ENCODE assay signal across 20 cellular contexts in the genomic region with DNA sequence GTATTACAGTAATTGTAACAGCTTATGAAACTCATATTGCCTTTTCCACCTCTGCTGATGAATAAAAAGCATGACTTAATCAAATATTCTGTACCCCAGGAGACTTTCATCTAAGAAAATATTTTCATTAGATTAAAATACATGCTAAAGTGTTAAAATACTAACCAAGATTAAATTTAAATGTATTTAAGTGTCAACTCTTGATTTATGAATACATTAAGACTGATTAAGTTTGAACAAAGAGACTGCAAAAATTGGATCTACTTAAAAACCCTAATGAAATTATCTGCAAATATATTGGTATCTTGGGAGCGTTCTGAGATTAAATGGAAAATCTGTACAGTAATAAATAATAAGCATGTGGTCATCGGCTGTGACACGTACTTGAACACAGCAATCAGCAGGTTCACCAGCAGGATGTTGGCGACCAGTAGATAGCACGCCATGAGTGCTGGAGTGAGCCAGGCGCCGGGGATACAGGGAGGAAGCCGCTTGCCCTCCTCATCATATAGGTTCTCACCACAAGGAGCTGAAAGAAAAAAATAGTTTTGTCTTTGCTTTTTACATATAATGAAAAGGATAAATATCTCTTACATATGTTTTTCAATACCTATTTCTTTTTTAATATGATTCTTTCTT. TPM values are rescaled to one million over a fixed set of nuclear protein-coding genes. Genes with fewer than 3 reads are reported as not detected.
DNase-seq lines count a peak whose midpoint lies in the region; ATAC-seq, FAIRE-seq and TF ChIP-seq lines count a peak whose summit lies in the region.
"Had no signal": no experiment of that assay in that cellular context is flagged by ENCODE, and none has a peak within 500 bp of the region (broad histone marks: within the 10 kb centered on the region; RNA-seq: fewer than 3 reads in every experiment).

No MANE protein-coding gene starts in this region.

- no peak overlapping the region for H2BK15ac ChIP-seq in mesenchymal stem cell (ENCODE audit: low read depth, poor library complexity, severe bottlenecking)
- H2BK15ac ChIP-seq in mesendoderm (replicated peaks; ENCODE audit: low read depth): no peak overlapping the region

- H3K23ac ChIP-seq in mesenchymal stem cell (ENCODE audit: low read length in 2 of 2) (no peak overlapping the region), mesendoderm (ENCODE audit: low read length) (no peak overlapping the region)

- H2AK5ac ChIP-seq in mesenchymal stem cell (ENCODE audit: low read length, severe bottlenecking) (peak overlapping the region; percentile 39), mesendoderm (ENCODE audit: low read length) (no peak overlapping the region)

- no peak overlapping the region for H2AFZ ChIP-seq in SK-N-SH (ENCODE audit: low read depth)
- no peak overlapping the region for H2AFZ ChIP-seq in K562 (ENCODE audit: low read depth, low read length)
- H2AFZ ChIP-seq in mesenchymal stem cell (ENCODE audit: low read depth, low read length): no peak overlapping the region

- no peak overlapping the region for H3K9ac ChIP-seq in SK-N-SH
- H3K9ac ChIP-seq in K562 (ENCODE audit: insufficient read depth in 1 of 2, low read depth in 2 of 2, low read length in 2 of 2): no peak overlapping the region
- no peak overlapping the region for H3K9ac ChIP-seq in mesenchymal stem cell (ENCODE audit: low read length)
- no peak overlapping the region for H3K9ac ChIP-seq in mesendoderm (ENCODE audit: low read length)
- H3K9ac ChIP-seq: KMS-11 had no signal

- WGBS in SK-N-SH (ENCODE audit: low lambda C conversion rate): 72% methylated on average over 8 of the region's 8 CpGs
- 0% methylated on average over 8 of the region's 8 CpGs for WGBS in K562 (ENCODE audit: insufficient coverage, low coverage, missing lambda C conversion rate)
- 93% methylated on average over 5 of the region's 8 CpGs for WGBS in mesenchymal stem cell
- WGBS in mesendoderm (ENCODE audit: extremely low coverage, insufficient coverage, low lambda C conversion rate): no CpG with 5 or more reads among the region's 8 CpGs

- TF ChIP-seq RAD21 in SK-N-SH (IDR thresholded peaks at IDR 0.05; ENCODE audit: low read length) (no peak), K562 (CRISPR knock-in tag; conservative IDR thresholded peaks at IDR 0.05 in 1 of 2, IDR thresholded peaks at IDR 0.05 in 1 of 2) (no peak)

- H4K20me1 ChIP-seq in SK-N-SH (ENCODE audit: insufficient read depth): no peaks in the 10 kb centered on the region
- H4K20me1 ChIP-seq in K562 (replicated peaks; ENCODE audit: control insufficient read depth, insufficient read depth, low read length): no peaks in the 10 kb centered on the region

- no peaks in the 10 kb centered on the region for H3K9me3 ChIP-seq in SK-N-SH
- H3K9me3 ChIP-seq in K562 (replicated peaks; ENCODE audit: control insufficient read depth, insufficient read depth, low read depth, low read length): no peaks in the 10 kb centered on the region
- H3K9me3 ChIP-seq in mesenchymal stem cell (ENCODE audit: control insufficient read depth, low read length): no peaks in the 10 kb centered on the region
- no peaks in the 10 kb centered on the region for H3K9me3 ChIP-seq in effector memory CD4-positive, alpha-beta T cell (ENCODE audit: control insufficient read depth, low read length)
- H3K9me3 ChIP-seq: HAP-1 had no signal

- H2BK5ac ChIP-seq in mesenchymal stem cell (ENCODE audit: low read depth, low read length, poor library complexity, severe bottlenecking) (no peak overlapping the region), mesendoderm (ENCODE audit: low read length) (no peak overlapping the region)

- H3K4me2 ChIP-seq in SK-N-SH (no peak overlapping the region), K562 (ENCODE audit: insufficient read depth, low read length) (no peak overlapping the region), mesenchymal stem cell (ENCODE audit: low read length, poor library complexity, severe bottlenecking) (no peak overlapping the region), mesendoderm (ENCODE audit: low read length) (no peak overlapping the region)
- H3K4me2 ChIP-seq: KMS-11 had no signal

- no peak overlapping the region for H3K4ac ChIP-seq in mesenchymal stem cell (ENCODE audit: low read depth in 1 of 2, low read length in 2 of 2)
- no peak overlapping the region for H3K4ac ChIP-seq in mesendoderm (ENCODE audit: low read depth, low read length)

- H2BK12ac ChIP-seq in mesenchymal stem cell (ENCODE audit: low read length in 2 of 2): no peak overlapping the region

- H3K9me2 ChIP-seq in SK-N-SH: no peaks in the 10 kb centered on the region

- no peaks in the 10 kb centered on the region for H3K79me2 ChIP-seq in SK-N-SH (ENCODE audit: insufficient read depth)
- H3K79me2 ChIP-seq in K562 (ENCODE audit: control insufficient read depth, insufficient read depth, low read length): no peaks in the 10 kb centered on the region
- H3K79me2 ChIP-seq in mesendoderm (ENCODE audit: control insufficient read depth, insufficient read depth, low read length): no peaks in the 10 kb centered on the region

- no peaks in the 10 kb centered on the region for H3K79me1 ChIP-seq in mesenchymal stem cell (replicated peaks; ENCODE audit: low read length, poor library complexity, severe bottlenecking)
- no peaks in the 10 kb centered on the region for H3K79me1 ChIP-seq in mesendoderm (ENCODE audit: low read length)

- BruUV-seq in K562 (replicated peaks; lab: Mats Ljungman, UMichigan): no TSS peak

- peaks cover 20% of the 10 kb centered on the region for H3F3A ChIP-seq in SK-N-SH (replicated peaks; ENCODE audit: insufficient read depth)

- H3K18ac ChIP-seq in mesenchymal stem cell (ENCODE audit: low read depth in 1 of 2, low read length in 2 of 2): no peak overlapping the region
- H3K18ac ChIP-seq in mesendoderm (ENCODE audit: low read length): no peak overlapping the region

- H3K56ac ChIP-seq in mesendoderm (ENCODE audit: low read length): no peak overlapping the region

- no peak for TF ChIP-seq CTCF in SK-N-SH (IDR thresholded peaks at IDR 0.05)
- no peak for TF ChIP-seq CTCF in K562 (IDR thresholded peaks at IDR 0.05 in 2 of 3, conservative IDR thresholded peaks at IDR 0.05 in 1 of 3; ENCODE audit: insufficient read depth in 2 of 3, low read depth in 1 of 3, low read length in 3 of 3)

- H3K9me1 ChIP-seq in K562 (ENCODE audit: control insufficient read depth, insufficient read depth, low read length): no peaks in the 10 kb centered on the region

- TF ChIP-seq POLR2A in K562 (conservative IDR thresholded peaks at IDR 0.05): no peak

- DNase-seq in CMK (ENCODE audit: low read depth) (peak; percentile 25), SK-N-SH (peak; percentile 36), K562 (ENCODE audit: extremely low read depth in 1 of 4, low spot score in 3 of 4) (no peak), mesenchymal stem cell (no peak), urothelium cell line (ENCODE audit: low spot score) (no peak), mesendoderm (no peak)
- no peak for DNase-seq in effector memory CD4-positive, alpha-beta T cell
- no peak for DNase-seq in stimulated activated naive CD4-positive, alpha-beta T cell (lab: John Stamatoyannopoulos, UW)
- DNase-seq: C1 segment of cervical spinal cord; CD8-positive, alpha-beta memory T cell; NCI-H1417 treated with DMSO at 0.1 percent for 48 hours; NCI-H187 treated with DMSO at 0.1 percent for 48 hours; NCI-H2227 treated with DMSO at 0.1 percent for 48 hours; NCI-H510A treated with DMSO at 0.1 percent for 48 hours; PC-3 had no signal

- H4K8ac ChIP-seq in mesenchymal stem cell (ENCODE audit: low read length): no peak overlapping the region
- no peak overlapping the region for H4K8ac ChIP-seq in mesendoderm (ENCODE audit: low read depth, low read length)

- TF ChIP-seq EP300 in SK-N-SH (IDR thresholded peaks at IDR 0.05; ENCODE audit: borderline replicate concordance in 1 of 2, low read depth in 1 of 2, low read length in 1 of 2): no peak
- no peak for TF ChIP-seq EP300 in K562 (IDR thresholded peaks at IDR 0.05; ENCODE audit: low read length)

- H3K36me3 ChIP-seq in SK-N-SH (replicated peaks in 1 of 2; ENCODE audit: control insufficient read depth in 1 of 2, insufficient read depth in 2 of 2, low read length in 1 of 2): no peaks in the 10 kb centered on the region
- no peaks in the 10 kb centered on the region for H3K36me3 ChIP-seq in K562 (ENCODE audit: control insufficient read depth, insufficient read depth, low read length)
- no peaks in the 10 kb centered on the region for H3K36me3 ChIP-seq in mesenchymal stem cell (ENCODE audit: control insufficient read depth in 1 of 2, insufficient read depth in 2 of 2, low read depth in 1 of 2, low read length in 2 of 2)
- no peaks in the 10 kb centered on the region for H3K36me3 ChIP-seq in effector memory CD4-positive, alpha-beta T cell (ENCODE audit: control insufficient read depth, insufficient read depth, low read length)
- H3K36me3 ChIP-seq in mesendoderm (ENCODE audit: control insufficient read depth, insufficient read depth, low read length): no peaks in the 10 kb centered on the region
- H3K36me3 ChIP-seq: HAP-1 had no signal

- H3K27me3 ChIP-seq in SK-N-SH (ENCODE audit: insufficient read depth) (no peaks in the 10 kb centered on the region), K562 (ENCODE audit: control insufficient read depth in 2 of 2, insufficient read depth in 2 of 2, low read length in 2 of 2) (peaks cover 8 to 9% of the 10 kb centered on the region in 2 experiments; a peak in 3 of 5 replicates), mesenchymal stem cell (ENCODE audit: control insufficient read depth in 1 of 2, insufficient read depth in 1 of 2, low read length in 2 of 2) (no peaks in the 10 kb centered on the region), mesendoderm (ENCODE audit: insufficient read depth, low read length, poor library complexity) (no peaks in the 10 kb centered on the region)
- no peaks in the 10 kb centered on the region for H3K27me3 ChIP-seq in effector memory CD4-positive, alpha-beta T cell (replicated peaks; ENCODE audit: control insufficient read depth, insufficient read depth, low read length, poor library complexity, severe bottlenecking)

- POLR2A ChIA-PET in SK-N-SH (lab: Yijun Ruan, JAX) (no interaction called here), K562 (lab: Yijun Ruan, JAX) (no interaction called here)

- H3K27ac ChIP-seq in SK-N-SH (ENCODE audit: low read depth in 2 of 2, low read length in 1 of 2) (no peak overlapping the region), K562 (ENCODE audit: extremely low read depth, low read depth, low read length) (no peak overlapping the region), mesenchymal stem cell (ENCODE audit: low read length, poor library complexity, severe bottlenecking) (no peak overlapping the region), mesendoderm (ENCODE audit: low read depth, low read length) (no peak overlapping the region)
- no peak overlapping the region for H3K27ac ChIP-seq in effector memory CD4-positive, alpha-beta T cell (ENCODE audit: insufficient read depth, low read length, poor library complexity, severe bottlenecking)
- H3K27ac ChIP-seq: KMS-11, RWPE1 had no signal

- H4K91ac ChIP-seq in mesenchymal stem cell (ENCODE audit: low read length): no peak overlapping the region

- FAIRE-seq in K562 (lab: Jason Lieb, UNC) (no peak), urothelium cell line (lab: Jason Lieb, UNC) (no peak)
- FAIRE-seq: A204.1, D721Med had no signal

- ATAC-seq in K562: peak; percentile 65; the same call in 1 of the 3 replicates
- ATAC-seq: PC-3 had no signal

- H4K5ac ChIP-seq in mesendoderm (ENCODE audit: low read length): no peak overlapping the region

- H2BK120ac ChIP-seq in mesenchymal stem cell (ENCODE audit: low read depth, low read length) (no peak overlapping the region), mesendoderm (ENCODE audit: low read depth, low read length) (no peak overlapping the region)

- no peak overlapping the region for H3K14ac ChIP-seq in mesenchymal stem cell (ENCODE audit: low read length in 2 of 2)

- H3K4me3 ChIP-seq in SK-N-SH (ENCODE audit: low read depth in 2 of 2, low read length in 1 of 2): no peak overlapping the region
- H3K4me3 ChIP-seq in K562: no peak overlapping the region
- H3K4me3 ChIP-seq in mesenchymal stem cell (ENCODE audit: insufficient read depth in 1 of 2, low read depth in 1 of 2, low read length in 2 of 2): no peak overlapping the region
- H3K4me3 ChIP-seq in effector memory CD4-positive, alpha-beta T cell (ENCODE audit: insufficient read depth, low read depth, low read length, poor library complexity, severe bottlenecking): no peak overlapping the region
- H3K4me3 ChIP-seq in mesendoderm (ENCODE audit: low read length): no peak overlapping the region
- H3K4me3 ChIP-seq: HAP-1 had no signal

- in situ Hi-C loops in K562 (cut with MboI): no loop called here

- intact Hi-C loops in K562 (cut with micrococcal nuclease): loop anchor here (5.0 kb wide), 1 partner anchor 49 kb away; no protein-coding TSS in a partner anchor

- CTCF ChIA-PET in SK-N-SH (lab: Yijun Ruan, JAX): interaction anchor here (1.0 to 3.1 kb wide), 4 partner anchors 11 to 169 kb away, joined by 3 to 8 read pairs (median 4); no protein-coding TSS in a partner anchor
- CTCF ChIA-PET in K562 (lab: Yijun Ruan, JAX; ENCODE audit: low intra/inter-chr PET ratio): no interaction called here

- H3K4me1 ChIP-seq in SK-N-SH (ENCODE audit: control insufficient read depth in 1 of 2, insufficient read depth in 2 of 2, low read depth in 1 of 2, low read length in 1 of 2) (peaks cover 20 to 27% of the 10 kb centered on the region in 2 experiments; a peak in 3 of 4 replicates), K562 (replicated peaks in 1 of 2; ENCODE audit: control insufficient read depth in 2 of 2, insufficient read depth in 2 of 2, low read length in 2 of 2) (peaks cover 0 to 4% of the 10 kb centered on the region in 2 experiments; a peak in 3 of 5 replicates), mesenchymal stem cell (ENCODE audit: control insufficient read depth, insufficient read depth, low read depth, low read length) (peaks cover 15% of the 10 kb centered on the region), mesendoderm (ENCODE audit: control insufficient read depth, low read depth, low read length) (peaks cover 11% of the 10 kb centered on the region)
- no peaks in the 10 kb centered on the region for H3K4me1 ChIP-seq in effector memory CD4-positive, alpha-beta T cell (ENCODE audit: control insufficient read depth, insufficient read depth, low read length, poor library complexity, severe bottlenecking)

RNA-seq across cellular contexts. Expression of a gene that starts 36.6 kb away (rescaled TPM):
- polyA plus RNA-seq in SK-N-SH (2012; rRNA removed) (6.4 and 8.0 TPM in 2 replicates), K562 (2011; rRNA removed) (4.8 and 5.7 TPM in 2 replicates), K562 (2014; fragmentation: Illumina TruSeq; extraction: Trizol) (5.4 and 5.7 TPM in 2 replicates), K562 (2014; fragmentation: Nextera tagmentation; extraction: Ambion mirVana) (1 to 10 TPM; 1.6 to 1.8 TPM), K562 (2014; rRNA removed) (3.5 and 4.0 TPM in 2 replicates)
- 7.4 and 8.7 TPM in 2 replicates for polyA plus RNA-seq in SK-N-SH (2012; cell fraction: cytosol; rRNA removed)
- 9.1 and 14.4 TPM in 2 replicates for polyA plus RNA-seq in SK-N-SH (2012; cell fraction: nucleus; rRNA removed)
- 14.0 and 34.0 TPM in 2 replicates for total RNA-seq in K562 (2011; cell fraction: chromatin; rRNA removed; ENCODE audit: low replicate concordance)
- 9.2 and 9.6 TPM in 2 replicates for total RNA-seq in K562 (2011; cell fraction: nucleolus; rRNA removed)
- total RNA-seq in K562 (2011; cell fraction: nucleoplasm; rRNA removed): 14.1 and 22.3 TPM in 2 replicates
- total RNA-seq in K562 (2014; rRNA removed) (3.4 and 3.9 TPM in 2 replicates), K562 (2014; rRNA removed; fragmentation: Illumina TruSeq; extraction: Trizol) (4.8 and 6.1 TPM in 2 replicates), K562 (2015; rRNA removed; fragmentation: Illumina TruSeq; extraction: Trizol) (6.3 and 6.8 TPM in 2 replicates), K562 (2021) (6.4 and 6.6 TPM in 2 replicates)
- polyA plus RNA-seq in K562 (2011; cell fraction: cytosol; rRNA removed): 0.91 and 2.4 TPM in 2 replicates
- 9.6 and 12.8 TPM in 2 replicates for polyA plus RNA-seq in K562 (2011; cell fraction: nucleus; rRNA removed)
- polyA plus RNA-seq in K562 (2012): 3.3 and 4.7 TPM in 2 replicates
- 10.5 and 12.9 TPM in 2 replicates for polyA minus RNA-seq in K562 (2011; rRNA and poly(A)+ RNA removed)
- polyA minus RNA-seq in K562 (2011; cell fraction: cytosol; rRNA and poly(A)+ RNA removed): 2.9 and 5.3 TPM in 2 replicates
- 11.6 and 17.3 TPM in 2 replicates for polyA minus RNA-seq in K562 (2011; cell fraction: nucleus; rRNA and poly(A)+ RNA removed)
- polyA plus RNA-seq in mesenchymal stem cell (2013, experiment 1 of 2): 6.6 TPM
- 6.7 TPM for polyA plus RNA-seq in mesenchymal stem cell (2013, experiment 2 of 2)
- 12.0 TPM for polyA plus RNA-seq in mesendoderm (2013, experiment 1 of 2)
- polyA plus RNA-seq in mesendoderm (2013, experiment 2 of 2): 11.9 TPM

Comparison
In these comparisons a context has a peak if more than half of its experiments do, and no peak if none do; other contexts are left out.
1. DNase-seq: peak in CMK (single experiment) and SK-N-SH (single experiment); none in K562 (0 of 4), mesenchymal stem cell (single experiment), effector memory CD4-positive, alpha-beta T cell (0 of 3), stimulated activated naive CD4-positive, alpha-beta T cell (0 of 6), urothelium cell line (single experiment) and mesendoderm (single experiment).